Comparison of ENCODE assay signal across 8 cellular contexts in the genomic region with DNA sequence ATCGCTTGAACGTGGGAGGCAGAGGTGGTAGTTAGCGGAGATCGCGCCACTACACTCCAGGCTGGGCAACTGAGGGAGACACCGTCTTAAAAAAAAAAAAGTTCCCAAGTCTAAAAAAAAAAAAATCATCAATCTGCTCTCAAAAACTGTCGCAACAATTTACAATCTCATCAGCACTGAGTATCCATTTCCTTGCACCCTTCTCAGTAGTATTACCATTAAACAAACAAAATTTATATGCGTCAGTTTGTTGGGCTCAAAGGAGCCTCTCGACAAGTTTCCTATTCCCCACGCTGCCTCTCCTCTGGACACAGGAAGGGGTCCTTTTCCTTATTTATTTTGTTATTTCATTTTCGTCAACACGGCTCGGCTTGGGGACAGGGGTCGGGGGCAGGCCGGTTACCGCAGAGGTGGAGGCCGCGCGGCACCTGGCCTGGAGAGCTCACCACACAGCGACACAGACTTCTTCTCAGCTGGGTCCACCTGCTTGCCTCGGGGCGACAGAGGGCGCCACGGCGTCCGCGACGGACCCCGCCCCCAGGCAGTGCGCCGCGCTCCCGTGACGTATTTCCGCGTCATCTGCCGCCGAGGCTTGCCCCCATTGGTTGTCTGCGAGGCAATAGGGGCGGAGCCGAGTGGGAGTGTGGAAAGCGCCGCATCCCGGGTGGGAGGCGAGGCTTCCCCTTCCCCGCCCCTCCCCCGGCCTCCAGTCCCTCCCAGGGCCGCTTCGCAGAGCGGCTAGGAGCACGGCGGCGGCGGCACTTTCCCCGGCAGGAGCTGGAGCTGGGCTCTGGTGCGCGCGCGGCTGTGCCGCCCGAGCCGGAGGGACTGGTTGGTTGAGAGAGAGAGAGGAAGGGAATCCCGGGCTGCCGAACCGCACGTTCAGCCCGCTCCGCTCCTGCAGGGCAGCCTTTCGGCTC. TPM values are rescaled to one million over a fixed set of nuclear protein-coding genes. Genes with fewer than 3 reads are reported as not detected.
DNase-seq lines count a peak whose midpoint lies in the region; TF ChIP-seq lines count a peak whose summit lies in the region.

MAP2K1 (plus strand) TSS at position 709 of the 920 bp plus-strand sequence. CDS start 436 bp downstream, outside the sequence.

- TF ChIP-seq CTCF in HFFc6 (IDR thresholded peaks at IDR 0.05), result peak; percentile 78

- no peaks in the 10 kb centered on the region for H3K9me3 ChIP-seq in SK-N-MC (ENCODE audit: low read depth, low read length)

- H3K27me3 Mint-ChIP-seq in HFFc6 (ENCODE audit: insufficient read depth), result no peaks in the 10 kb centered on the region; the same call in 1 of the 2 replicates

- peaks cover 10% of the 10 kb centered on the region for H3K36me3 Mint-ChIP-seq in HFFc6 (ENCODE audit: low read depth)

- H3K27ac ChIP-seq in SK-N-MC (peak within 1 kb of the TSS; percentile 65; the same call in 1 of the 2 replicates), temporal lobe (ENCODE audit: low read depth, low read length) (peak within 1 kb of the TSS; percentile 45)

- peaks cover 45% of the 10 kb centered on the region for H3K4me1 Mint-ChIP-seq in HFFc6 (ENCODE audit: low read depth)

- no peaks in the 10 kb centered on the region for H3K9me3 Mint-ChIP-seq in HFFc6

- H3K9ac ChIP-seq in SK-N-MC (ENCODE audit: insufficient read length), result peak within 1 kb of the TSS; percentile 87

- peak within 1 kb of the TSS; percentile 99 for H3K4me3 ChIP-seq in GM08714 (ENCODE audit: low read length)
- peak within 1 kb of the TSS; percentile 96 for H3K4me3 ChIP-seq in SK-N-MC

- H3K36me3 ChIP-seq in SK-N-MC (ENCODE audit: insufficient read depth, low read length), result no peaks in the 10 kb centered on the region

- DNase-seq in HFFc6 (peak; percentile 95), NAMALWA (ENCODE audit: low spot score) (peak; percentile 98), SK-N-MC (ENCODE audit: low read depth, low spot score) (peak; percentile 65), germinal center (ENCODE audit: low spot score) (peak; percentile 95), occipital lobe (lab: John Stamatoyannopoulos, UW) (peak; percentile 98)
- DNase-seq in activated naive CD4-positive, alpha-beta T cell treated with anti-CD3 and anti-CD28 coated beads, Interleukin-2, amount 50 U/mL, for 16 hours, result peak; percentile 99

- peak within 1 kb of the TSS; percentile 86 for H3K27ac Mint-ChIP-seq in HFFc6

- peak within 1 kb of the TSS; percentile 92 for H3K4me3 Mint-ChIP-seq in HFFc6

RNA-seq across cellular contexts. Expression of gene MAP2K1, which starts in this region (rescaled TPM):
- 10 to 100 TPM; 45.2 to 64.7 (median 49.5) TPM for total RNA-seq in HFFc6 (2021; fragmentation: NEBNext Ultra II Directional; extraction: Animal tissue kit (Norgen Biotek cat#: 25700))
- total RNA-seq in occipital lobe, result 26.4 TPM
- total RNA-seq in temporal lobe, result 22.1 TPM

Comparison
In these comparisons a context has a peak if more than half of its experiments do, and no peak if none do; other contexts are left out.
1. Peak in every context shown above with its lines: DNase-seq, H3K4me3 ChIP-seq and H3K27ac ChIP-seq.